In the genomic region with DNA sequence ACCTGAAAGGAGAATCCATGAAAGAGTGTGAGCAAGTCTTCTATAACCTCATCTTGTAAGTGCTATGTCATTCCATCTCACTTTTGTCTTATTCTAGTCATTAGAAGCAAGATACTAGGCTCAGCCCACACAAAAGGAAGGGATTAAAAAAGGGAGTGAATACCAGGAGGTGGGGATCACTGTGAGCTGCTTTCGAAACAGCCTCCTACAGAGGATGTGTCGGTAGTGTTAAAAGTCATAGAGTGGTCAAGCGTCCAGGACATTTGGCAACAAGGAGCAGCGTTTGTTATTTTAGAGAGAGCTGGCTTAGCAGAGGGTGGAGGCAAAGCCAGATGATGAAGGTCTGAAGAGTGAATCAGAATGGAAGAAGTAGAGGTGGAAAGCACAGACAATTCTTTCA, we compare ENCODE assay signal across 2 cellular contexts.
TF ChIP-seq lines count a peak whose summit lies in the region.

No MANE protein-coding gene starts in this region.

TF ChIP-seq in SK-N-SH, 30 proteins besides CTCF, POLR2A, EP300 and RAD21 (continued from another document):
- TF ChIP-seq FOSL2 (IDR thresholded peaks at IDR 0.05; ENCODE audit: borderline replicate concordance, low read depth) (no peak), YY1 (IDR thresholded peaks at IDR 0.05; ENCODE audit: low read depth) (no peak), TCF12 (IDR thresholded peaks at IDR 0.05) (no peak), CHD2 (IDR thresholded peaks at IDR 0.05; ENCODE audit: low read length, partially characterized antibody) (no peak), JUND (IDR thresholded peaks at IDR 0.05) (no peak), ELF1 (IDR thresholded peaks at IDR 0.05) (no peak)
- TF ChIP-seq, protein P1, sequence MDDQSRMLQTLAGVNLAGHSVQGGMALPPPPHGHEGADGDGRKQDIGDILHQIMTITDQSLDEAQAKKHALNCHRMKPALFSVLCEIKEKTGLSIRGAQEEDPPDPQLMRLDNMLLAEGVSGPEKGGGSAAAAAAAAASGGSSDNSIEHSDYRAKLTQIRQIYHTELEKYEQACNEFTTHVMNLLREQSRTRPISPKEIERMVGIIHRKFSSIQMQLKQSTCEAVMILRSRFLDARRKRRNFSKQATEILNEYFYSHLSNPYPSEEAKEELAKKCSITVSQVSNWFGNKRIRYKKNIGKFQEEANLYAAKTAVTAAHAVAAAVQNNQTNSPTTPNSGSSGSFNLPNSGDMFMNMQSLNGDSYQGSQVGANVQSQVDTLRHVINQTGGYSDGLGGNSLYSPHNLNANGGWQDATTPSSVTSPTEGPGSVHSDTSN (IDR thresholded peaks at IDR 0.05), result no peak
- TF ChIP-seq, protein P2, sequence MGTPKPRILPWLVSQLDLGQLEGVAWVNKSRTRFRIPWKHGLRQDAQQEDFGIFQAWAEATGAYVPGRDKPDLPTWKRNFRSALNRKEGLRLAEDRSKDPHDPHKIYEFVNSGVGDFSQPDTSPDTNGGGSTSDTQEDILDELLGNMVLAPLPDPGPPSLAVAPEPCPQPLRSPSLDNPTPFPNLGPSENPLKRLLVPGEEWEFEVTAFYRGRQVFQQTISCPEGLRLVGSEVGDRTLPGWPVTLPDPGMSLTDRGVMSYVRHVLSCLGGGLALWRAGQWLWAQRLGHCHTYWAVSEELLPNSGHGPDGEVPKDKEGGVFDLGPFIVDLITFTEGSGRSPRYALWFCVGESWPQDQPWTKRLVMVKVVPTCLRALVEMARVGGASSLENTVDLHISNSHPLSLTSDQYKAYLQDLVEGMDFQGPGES (IDR thresholded peaks at IDR 0.05; ENCODE audit: low read depth, low read length), result no peak
TF ChIP-seq in SK-N-SH: peak in this region for 0.

TF ChIP-seq in SK-N-SH treated with all-trans-retinoic acid at 6 μM for 48 hours, 23 proteins besides CTCF, POLR2A, EP300 and RAD21 (continued from another document):
- no peak for TF ChIP-seq PPARA (CRISPR knock-in tag; IDR thresholded peaks at IDR 0.05; ENCODE audit: borderline replicate concordance)
- TF ChIP-seq RARB (CRISPR knock-in tag; IDR thresholded peaks at IDR 0.05), result no peak
- TF ChIP-seq, protein P3, sequence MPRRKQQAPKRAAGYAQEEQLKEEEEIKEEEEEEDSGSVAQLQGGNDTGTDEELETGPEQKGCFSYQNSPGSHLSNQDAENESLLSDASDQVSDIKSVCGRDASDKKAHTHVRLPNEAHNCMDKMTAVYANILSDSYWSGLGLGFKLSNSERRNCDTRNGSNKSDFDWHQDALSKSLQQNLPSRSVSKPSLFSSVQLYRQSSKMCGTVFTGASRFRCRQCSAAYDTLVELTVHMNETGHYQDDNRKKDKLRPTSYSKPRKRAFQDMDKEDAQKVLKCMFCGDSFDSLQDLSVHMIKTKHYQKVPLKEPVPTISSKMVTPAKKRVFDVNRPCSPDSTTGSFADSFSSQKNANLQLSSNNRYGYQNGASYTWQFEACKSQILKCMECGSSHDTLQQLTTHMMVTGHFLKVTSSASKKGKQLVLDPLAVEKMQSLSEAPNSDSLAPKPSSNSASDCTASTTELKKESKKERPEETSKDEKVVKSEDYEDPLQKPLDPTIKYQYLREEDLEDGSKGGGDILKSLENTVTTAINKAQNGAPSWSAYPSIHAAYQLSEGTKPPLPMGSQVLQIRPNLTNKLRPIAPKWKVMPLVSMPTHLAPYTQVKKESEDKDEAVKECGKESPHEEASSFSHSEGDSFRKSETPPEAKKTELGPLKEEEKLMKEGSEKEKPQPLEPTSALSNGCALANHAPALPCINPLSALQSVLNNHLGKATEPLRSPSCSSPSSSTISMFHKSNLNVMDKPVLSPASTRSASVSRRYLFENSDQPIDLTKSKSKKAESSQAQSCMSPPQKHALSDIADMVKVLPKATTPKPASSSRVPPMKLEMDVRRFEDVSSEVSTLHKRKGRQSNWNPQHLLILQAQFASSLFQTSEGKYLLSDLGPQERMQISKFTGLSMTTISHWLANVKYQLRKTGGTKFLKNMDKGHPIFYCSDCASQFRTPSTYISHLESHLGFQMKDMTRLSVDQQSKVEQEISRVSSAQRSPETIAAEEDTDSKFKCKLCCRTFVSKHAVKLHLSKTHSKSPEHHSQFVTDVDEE (CRISPR knock-in tag; IDR thresholded peaks at IDR 0.05), result no peak
- TF ChIP-seq SNAI2 (CRISPR knock-in tag; IDR thresholded peaks at IDR 0.05), result no peak
- TF ChIP-seq ARNTL (CRISPR knock-in tag; IDR thresholded peaks at IDR 0.05; ENCODE audit: borderline replicate concordance, low read depth), result no peak
- TF ChIP-seq, protein P4, sequence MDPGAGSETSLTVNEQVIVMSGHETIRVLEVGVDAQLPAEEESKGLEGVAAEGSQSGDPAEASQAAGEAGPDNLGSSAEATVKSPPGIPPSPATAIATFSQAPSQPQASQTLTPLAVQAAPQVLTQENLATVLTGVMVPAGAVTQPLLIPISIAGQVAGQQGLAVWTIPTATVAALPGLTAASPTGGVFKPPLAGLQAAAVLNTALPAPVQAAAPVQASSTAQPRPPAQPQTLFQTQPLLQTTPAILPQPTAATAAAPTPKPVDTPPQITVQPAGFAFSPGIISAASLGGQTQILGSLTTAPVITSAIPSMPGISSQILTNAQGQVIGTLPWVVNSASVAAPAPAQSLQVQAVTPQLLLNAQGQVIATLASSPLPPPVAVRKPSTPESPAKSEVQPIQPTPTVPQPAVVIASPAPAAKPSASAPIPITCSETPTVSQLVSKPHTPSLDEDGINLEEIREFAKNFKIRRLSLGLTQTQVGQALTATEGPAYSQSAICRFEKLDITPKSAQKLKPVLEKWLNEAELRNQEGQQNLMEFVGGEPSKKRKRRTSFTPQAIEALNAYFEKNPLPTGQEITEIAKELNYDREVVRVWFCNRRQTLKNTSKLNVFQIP (CRISPR knock-in tag; IDR thresholded peaks at IDR 0.05; ENCODE audit: borderline replicate concordance, low read depth), result no peak
- TF ChIP-seq OSR1 (CRISPR knock-in tag; IDR thresholded peaks at IDR 0.05), result no peak
- no peak for TF ChIP-seq ZC3H10 (CRISPR knock-in tag; IDR thresholded peaks at IDR 0.05)
- TF ChIP-seq CSDC2 (CRISPR knock-in tag; IDR thresholded peaks at IDR 0.05), result no peak
- TF ChIP-seq ESRRG (CRISPR knock-in tag; IDR thresholded peaks at IDR 0.05), result no peak
- no peak for TF ChIP-seq ISL1 (CRISPR knock-in tag; IDR thresholded peaks at IDR 0.05)
- TF ChIP-seq ZNF70 (CRISPR knock-in tag; IDR thresholded peaks at IDR 0.05), result no peak
- TF ChIP-seq, protein P5, sequence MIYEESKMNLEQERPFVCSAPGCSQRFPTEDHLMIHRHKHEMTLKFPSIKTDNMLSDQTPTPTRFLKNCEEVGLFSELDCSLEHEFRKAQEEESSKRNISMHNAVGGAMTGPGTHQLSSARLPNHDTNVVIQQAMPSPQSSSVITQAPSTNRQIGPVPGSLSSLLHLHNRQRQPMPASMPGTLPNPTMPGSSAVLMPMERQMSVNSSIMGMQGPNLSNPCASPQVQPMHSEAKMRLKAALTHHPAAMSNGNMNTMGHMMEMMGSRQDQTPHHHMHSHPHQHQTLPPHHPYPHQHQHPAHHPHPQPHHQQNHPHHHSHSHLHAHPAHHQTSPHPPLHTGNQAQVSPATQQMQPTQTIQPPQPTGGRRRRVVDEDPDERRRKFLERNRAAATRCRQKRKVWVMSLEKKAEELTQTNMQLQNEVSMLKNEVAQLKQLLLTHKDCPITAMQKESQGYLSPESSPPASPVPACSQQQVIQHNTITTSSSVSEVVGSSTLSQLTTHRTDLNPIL (CRISPR knock-in tag; IDR thresholded peaks at IDR 0.05; ENCODE audit: low read depth), result no peak
- no peak for TF ChIP-seq BACH2 (CRISPR knock-in tag; IDR thresholded peaks at IDR 0.05; ENCODE audit: borderline replicate concordance)
- no peak for TF ChIP-seq ZNF565 (CRISPR knock-in tag; conservative IDR thresholded peaks at IDR 0.05; ENCODE audit: low read depth)
